1 cellular context compared by ENCODE assay signal in the genomic region with DNA sequence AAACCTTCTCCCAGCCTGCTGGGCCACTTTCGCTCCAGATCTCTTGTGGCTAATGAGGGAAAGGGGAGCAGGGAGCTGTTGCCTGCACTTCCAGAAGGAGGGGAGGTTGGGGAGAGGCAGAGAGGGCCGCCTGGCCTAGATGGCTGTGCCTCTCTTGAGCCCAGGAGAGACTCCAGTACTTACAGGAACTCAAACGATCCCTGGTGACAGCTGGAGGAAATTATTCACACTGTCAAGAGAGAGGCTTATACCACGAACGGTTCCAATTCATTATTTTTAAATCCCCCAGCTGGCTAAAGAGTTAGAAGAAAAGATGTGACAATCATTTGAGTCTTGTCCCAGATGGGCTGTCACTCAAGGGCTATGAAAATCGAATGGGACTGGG.
TF ChIP-seq lines count a peak whose summit lies in the region.

No MANE protein-coding gene starts in this region.

TF ChIP-seq in GM23338, 12 proteins besides CTCF, POLR2A, EP300 and RAD21 (continued from another document):
- no peak for TF ChIP-seq JUNB (IDR thresholded peaks at IDR 0.05; ENCODE audit: unreplicated experiment)
- TF ChIP-seq NANOG (IDR thresholded peaks at IDR 0.05; ENCODE audit: borderline replicate concordance): no peak
TF ChIP-seq in GM23338: peak in this region for 0.
